Comparison of ENCODE assay signal across 8 cellular contexts in the genomic region with DNA sequence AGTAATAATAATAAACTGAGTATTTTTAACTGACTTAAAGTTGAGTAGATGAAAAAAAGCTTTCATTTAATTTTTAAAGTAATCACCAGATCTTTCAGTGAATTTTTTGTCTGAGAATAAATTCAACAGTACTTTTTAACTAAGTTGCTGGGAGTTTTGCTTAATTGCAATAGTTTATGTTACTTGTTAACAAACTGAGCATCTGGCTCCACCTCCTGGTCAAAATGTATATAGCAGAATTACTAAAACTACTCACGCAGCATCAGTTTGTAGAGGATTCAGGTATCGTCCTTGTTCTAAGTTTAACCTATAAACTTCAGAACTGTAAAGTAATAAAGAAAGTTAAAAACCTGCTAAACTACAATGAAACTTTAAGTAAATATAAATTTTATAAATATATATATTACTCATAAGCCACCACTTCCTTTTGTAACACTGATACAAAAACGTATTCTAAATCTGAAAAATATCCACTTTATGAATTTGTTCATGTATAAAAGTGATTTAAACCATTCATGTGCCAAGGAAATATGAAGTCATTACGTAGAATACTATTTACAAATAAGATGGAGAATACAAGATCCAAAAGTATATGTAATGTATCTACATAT. TPM values are rescaled to one million over a fixed set of nuclear protein-coding genes. Genes with fewer than 3 reads are reported as not detected.
A peak's percentile ranks its signal among the peaks of the same experiment; 100 is the strongest.
DNase-seq lines count a peak whose midpoint lies in the region; ATAC-seq, FAIRE-seq and TF ChIP-seq lines count a peak whose summit lies in the region.

No MANE protein-coding gene starts in this region.

- H4K20me1 ChIP-seq in HCT116 (ENCODE audit: insufficient read depth), result peaks cover 8% of the 10 kb centered on the region; the same call in 1 of the 2 replicates

- no peak overlapping the region for H2AFZ ChIP-seq in HCT116 (ENCODE audit: low read depth, low read length, poor library complexity, severe bottlenecking)

- H3K36me3 ChIP-seq in HCT116 (ENCODE audit: control insufficient read depth in 1 of 2, insufficient read depth in 2 of 2, low read length in 2 of 2) (peaks cover 25 to 33% of the 10 kb centered on the region in 2 experiments), bronchial epithelial cell (ENCODE audit: control insufficient read depth, insufficient read depth, low read length) (peaks cover 1% of the 10 kb centered on the region), lung (ENCODE audit: control insufficient read depth in 2 of 2, insufficient read depth in 2 of 2, low read length in 2 of 2) (peaks cover 11 to 12% of the 10 kb centered on the region in 2 donors)

- H3K4me3 ChIP-seq in HCT116 (replicated peaks in 1 of 2; ENCODE audit: low read depth in 1 of 2, low read length in 2 of 2), result no peak overlapping the region
- no peak overlapping the region for H3K4me3 ChIP-seq in bronchial epithelial cell (ENCODE audit: low read depth, low read length)
- no peak overlapping the region for H3K4me3 ChIP-seq in lung

- RAD21 ChIA-PET in HCT116 (lab: Charles Lee; ENCODE audit: low non-redundant PET in 1 of 2, low total read pairs in 2 of 2, uncharacterized antibody in 2 of 2, unreplicated experiment in 2 of 2), result no interaction called here

- no peaks in the 10 kb centered on the region for H3K9me2 ChIP-seq in HCT116 (ENCODE audit: insufficient read depth)

- no peak overlapping the region for H3K9ac ChIP-seq in HCT116 (ENCODE audit: low read length)

- POLR2A ChIA-PET in HCT116 (lab: Charles Lee), result interaction anchor here (0.6 kb wide), 1 partner anchor 15 kb away, joined by 4 read pairs; no protein-coding TSS in a partner anchor

- 45 to 53% methylated on average over 4 of the region's 4 CpGs for WGBS in lung, 2 donors

- ATAC-seq in HCT116 (peak; percentile 52; the same call in 1 of the 2 replicates), lung (ENCODE audit: insufficient read depth, low FRiP score) (no peak), HG02885 (IDR thresholded peaks at IDR 0.05; ENCODE audit: poor library complexity, unreplicated experiment) (no peak), GM21825 (IDR thresholded peaks at IDR 0.05; ENCODE audit: unreplicated experiment) (no peak)

- no peak for TF ChIP-seq POLR2A in HCT116 (IDR thresholded peaks at IDR 0.05; ENCODE audit: borderline replicate concordance, extremely low read depth, insufficient read depth, insufficient read length)

- DNase-seq in DMS153 (lab: John Stamatoyannopoulos, UW), result peak; percentile 7
- peak; percentile 57 for DNase-seq in HCT116 (ENCODE audit: low read depth, low spot score)
- DNase-seq in NCI-H748 (lab: John Stamatoyannopoulos, UW; ENCODE audit: unreplicated experiment), result peak; percentile 60
- peak; percentile 74 for DNase-seq in bronchial epithelial cell (ENCODE audit: low read depth)
- no peak for DNase-seq in lung (ENCODE audit: low spot score)
- no peak for DNase-seq in activated T-cell treated with anti-CD3 and anti-CD28 coated beads, Interleukin-2, amount 50 U/mL, for 48 hours

- no peaks in the 10 kb centered on the region for H3K9me3 ChIP-seq in HCT116 (ENCODE audit: control insufficient read depth in 1 of 2, insufficient read depth in 1 of 2, low read depth in 1 of 2, low read length in 2 of 2)
- H3K9me3 ChIP-seq in lung (ENCODE audit: control insufficient read depth in 2 of 2, insufficient read depth in 1 of 2, low read length in 1 of 2), result no peaks in the 10 kb centered on the region

- intact Hi-C loops in HCT116 (cut with micrococcal nuclease), result loop anchor here (2.0 to 5.0 kb wide), 2 partner anchors 544 to 596 kb away; no protein-coding TSS in a partner anchor

- no TSS peak for BruUV-seq in HCT116 (replicated peaks; lab: Mats Ljungman, UMichigan)

- peak; percentile 67 for TF ChIP-seq RAD21 in HCT116 (IDR thresholded peaks at IDR 0.05; ENCODE audit: low read depth)

- H3K27ac ChIP-seq in HCT116 (ENCODE audit: low read depth, low read length), result no peak overlapping the region
- no peak overlapping the region for H3K27ac ChIP-seq in lung (ENCODE audit: low read depth in 1 of 2, low read length in 1 of 2)

- H3K79me2 ChIP-seq in HCT116 (ENCODE audit: insufficient read depth, low read length), result peaks cover 50% of the 10 kb centered on the region

- peak; percentile 43 to 73 (median 51); a peak in 5 of 6 replicates for TF ChIP-seq CTCF in HCT116 (IDR thresholded peaks at IDR 0.05 in 2 of 3, conservative IDR thresholded peaks at IDR 0.05 in 1 of 3; ENCODE audit: borderline replicate concordance in 1 of 3, insufficient read depth in 1 of 3, low read depth in 2 of 3, low read length in 2 of 3)
- peak; percentile 33 for TF ChIP-seq CTCF in bronchial epithelial cell (IDR thresholded peaks at IDR 0.05; ENCODE audit: insufficient read depth, low read length, severe bottlenecking)
- peak; percentile 41 for TF ChIP-seq CTCF in lung (IDR thresholded peaks at IDR 0.05; ENCODE audit: control extremely low read depth, extremely low read depth)

- no peaks in the 10 kb centered on the region for H3K4me1 ChIP-seq in HCT116 (ENCODE audit: control insufficient read depth in 1 of 2, insufficient read depth in 2 of 2, low read length in 2 of 2)
- no peaks in the 10 kb centered on the region for H3K4me1 ChIP-seq in lung (ENCODE audit: control insufficient read depth in 2 of 2, insufficient read depth in 2 of 2, low read length in 2 of 2)

- CTCF ChIA-PET in HCT116 (lab: Charles Lee), result no interaction called here

- FAIRE-seq in bronchial epithelial cell (lab: Jason Lieb, UNC), result no peak

- no peaks in the 10 kb centered on the region for H3K27me3 ChIP-seq in HCT116 (ENCODE audit: insufficient read depth, low read length)
- no peaks in the 10 kb centered on the region for H3K27me3 ChIP-seq in bronchial epithelial cell (ENCODE audit: control insufficient read depth, insufficient read depth, low read length)
- H3K27me3 ChIP-seq in lung (ENCODE audit: control insufficient read depth, insufficient read depth), result no peaks in the 10 kb centered on the region

- no peak overlapping the region for H3K4me2 ChIP-seq in HCT116 (ENCODE audit: low read length)

TF ChIP-seq in HCT116, 20 proteins besides CTCF, POLR2A, EP300 and RAD21:
- TF ChIP-seq CEBPB (IDR thresholded peaks at IDR 0.05; ENCODE audit: low read depth) (no peak), ZNF274 (IDR thresholded peaks at IDR 0.05; ENCODE audit: low read depth, low read length) (no peak), EZH2 (IDR thresholded peaks at IDR 0.05) (no peak), ZBTB33 (IDR thresholded peaks at IDR 0.05; ENCODE audit: extremely low read depth, insufficient replicate concordance, low read length) (no peak), FOSL1 (IDR thresholded peaks at IDR 0.05; ENCODE audit: low read depth) (no peak), SP1 (IDR thresholded peaks at IDR 0.05; ENCODE audit: low read depth) (no peak), CBX3 (IDR thresholded peaks at IDR 0.05; ENCODE audit: low read depth) (no peak), REST (IDR thresholded peaks at IDR 0.05; ENCODE audit: low read depth) (no peak)

RNA-seq across cellular contexts. Expression of gene NOL10, which starts 21.3 kb away (rescaled TPM):
- total RNA-seq in HCT116 (2021; ENCODE audit: unreplicated experiment), result 35.0 TPM
- polyA plus RNA-seq in HCT116 (2012), result 10.9 and 14.2 TPM in 2 replicates
- total RNA-seq in bronchial epithelial cell, result 28.3 and 49.8 TPM in 2 replicates
- total RNA-seq in lung, result 10 to 100 TPM; 19.8 to 29.1 TPM
- polyA plus RNA-seq in lung, result 10 to 100 TPM in 1 of 2 donors, 1 to 10 TPM in 1; 8.7 to 12.3 TPM

RNA-seq across cellular contexts. Expression of gene ATP6V1C2, which starts 52.9 kb away (rescaled TPM):
- total RNA-seq in HCT116 (2021; ENCODE audit: unreplicated experiment), result 2.0 TPM
- polyA plus RNA-seq in HCT116 (2012), result 2.5 and 3.5 TPM in 2 replicates
- total RNA-seq in bronchial epithelial cell, result 0.26 and 0.90 TPM in 2 replicates
- total RNA-seq in lung, result 1 to 10 TPM in 1 of 2 donors, under 1 TPM in 1; 0.55 to 2.5 TPM
- polyA plus RNA-seq in lung, result 1 to 10 TPM in 1 of 2 donors, under 1 TPM in 1; 0.98 to 1.0 TPM

Comparison
In these comparisons a context has a peak if more than half of its experiments do, and no peak if none do; other contexts are left out.
1. DNase-seq: peak in DMS153 (single experiment), HCT116 (single experiment), NCI-H748 (single experiment) and bronchial epithelial cell (single experiment); none in lung (single experiment) and activated T-cell treated with anti-CD3 and anti-CD28 coated beads, Interleukin-2, amount 50 U/mL, for 48 hours (0 of 2).
2. Peak in every context shown above with its lines, with median percentiles within 50 percentile points of each other: CTCF ChIP-seq.